In genomic region chr13:109880371-109881346, GRCh38 we compare ENCODE assay signal across 15 cellular contexts.
"Had no signal": no experiment of that assay in that cellular context is flagged by ENCODE, and none has a peak within 500 bp of the region (broad histone marks: within the 10 kb centered on the region; RNA-seq: fewer than 3 reads in every experiment).

No MANE protein-coding gene starts in this region.

- H3K9me3 ChIP-seq: left ventricle myocardium inferior, lower lobe of right lung, neutrophil, right atrium auricular region, stomach, thoracic aorta, transverse colon had no signal

- H3K27ac ChIP-seq: left ventricle myocardium inferior, lower lobe of right lung, neutrophil, stomach, thoracic aorta, transverse colon had no signal

- DNase-seq: cerebellar nuclear complex; dermis blood vessel endothelial cell; islet precursor cell; left ventricle myocardium inferior; lower lobe of right lung; natural killer cell; small intestine; stimulated activated CD4-positive, alpha-beta T cell treated with anti-CD3 and anti-CD28 coated beads, Interleukin-12 subunit alpha, Interleukin-12 subunit beta, amount 100 ng/mL, for 4 hours; stimulated activated naive CD4-positive, alpha-beta T cell; stomach; substantia nigra; transverse colon had no signal

- H3K4me3 ChIP-seq: left ventricle myocardium inferior, lower lobe of right lung, right atrium auricular region, stomach, thoracic aorta, transverse colon had no signal

- H3K27me3 ChIP-seq: right atrium auricular region, transverse colon had no signal

- H3K4me1 ChIP-seq: stomach, transverse colon had no signal

- H3K36me3 ChIP-seq: left ventricle myocardium inferior, lower lobe of right lung, neutrophil, right atrium auricular region, stomach, thoracic aorta, transverse colon had no signal

- ATAC-seq: lower lobe of right lung, natural killer cell had no signal
